8 cellular contexts compared by ENCODE assay signal in genomic region chr20:44643596-44644383, GRCh38. TPM values are rescaled to one million over a fixed set of nuclear protein-coding genes. Genes with fewer than 3 reads are reported as not detected.
A peak's percentile ranks its signal among the peaks of the same experiment; 100 is the strongest.
DNase-seq lines count a peak whose midpoint lies in the region; ATAC-seq lines count a peak whose summit lies in the region.

No MANE protein-coding gene starts in this region.

- H3K27me3 ChIP-seq in NT2/D1 (ENCODE audit: insufficient read depth, insufficient read length): no peaks in the 10 kb centered on the region

- peaks cover 41% of the 10 kb centered on the region for H3K36me3 Mint-ChIP-seq in activated naive CD4-positive, alpha-beta T cell treated with anti-CD3 and anti-CD28 coated beads, Interleukin-2, amount 10 ng/mL, durations not matched to agents 7 days and 5 days

- peaks cover 90% of the 10 kb centered on the region for H3K4me1 Mint-ChIP-seq in activated naive CD4-positive, alpha-beta T cell treated with anti-CD3 and anti-CD28 coated beads, Interleukin-2, amount 10 ng/mL, durations not matched to agents 7 days and 5 days

- H3K4me3 ChIP-seq in NT2/D1 (ENCODE audit: insufficient read length, low read depth): no peak overlapping the region

- peak overlapping the region; percentile 93 for H3K27ac Mint-ChIP-seq in activated naive CD4-positive, alpha-beta T cell treated with anti-CD3 and anti-CD28 coated beads, Interleukin-2, amount 10 ng/mL, durations not matched to agents 7 days and 5 days

- intact Hi-C loops in cardiac septum (cut with DNase I): no loop called here
- intact Hi-C loops in sciatic nerve (cut with DNase I): no loop called here

- H3K27me3 Mint-ChIP-seq in activated naive CD4-positive, alpha-beta T cell treated with anti-CD3 and anti-CD28 coated beads, Interleukin-2, amount 10 ng/mL, durations not matched to agents 7 days and 5 days: no peaks in the 10 kb centered on the region

- CTCF ChIA-PET in activated naive CD4-positive, alpha-beta T cell treated with anti-CD3 and anti-CD28 coated beads, Interleukin-2, amount 10 ng/mL, durations not matched to agents 7 days and 5 days (lab: Charles Lee): interaction anchor here (1.1 to 4.0 kb wide), 5 partner anchors 27 to 89 kb away, joined by 3 to 26 read pairs (median 10); no protein-coding TSS in a partner anchor

- peaks cover 5% of the 10 kb centered on the region; the same call in 1 of the 2 replicates for H3K9me3 ChIP-seq in NT2/D1 (ENCODE audit: insufficient read depth, low read length)

- H3K9ac ChIP-seq in NT2/D1 (ENCODE audit: insufficient read length, low read depth): peak overlapping the region; percentile 24

- peaks cover 37% of the 10 kb centered on the region for H3K4me1 ChIP-seq in NT2/D1 (ENCODE audit: insufficient read depth, insufficient read length)

- DNase-seq in DMS53 (lab: John Stamatoyannopoulos, UW) (peak; percentile 75), NT2/D1 (ENCODE audit: low read depth, low spot score) (peak; percentile 85), cardiac septum (ENCODE audit: low spot score) (peak; percentile 85), sciatic nerve (ENCODE audit: low spot score) (peak; percentile 71), NCI-H1436 (lab: John Stamatoyannopoulos, UW) (no peak), DMS79 (lab: John Stamatoyannopoulos, UW) (no peak)
- DNase-seq in activated naive CD4-positive, alpha-beta T cell treated with anti-CD3 and anti-CD28 coated beads, Interleukin-2, amount 10 ng/mL, durations not matched to agents 7 days and 5 days: peak; percentile 70

- peak overlapping the region; percentile 43 for H3K4me3 Mint-ChIP-seq in activated naive CD4-positive, alpha-beta T cell treated with anti-CD3 and anti-CD28 coated beads, Interleukin-2, amount 10 ng/mL, durations not matched to agents 7 days and 5 days

- peaks cover 3% of the 10 kb centered on the region for H3K9me3 Mint-ChIP-seq in activated naive CD4-positive, alpha-beta T cell treated with anti-CD3 and anti-CD28 coated beads, Interleukin-2, amount 10 ng/mL, durations not matched to agents 7 days and 5 days

- ATAC-seq in sciatic nerve (peak; percentile 32), GM18858 (IDR thresholded peaks at IDR 0.05; ENCODE audit: unreplicated experiment) (no peak)

- H3K36me3 ChIP-seq in NT2/D1 (ENCODE audit: insufficient read depth, insufficient read length, low read length): peaks cover 15% of the 10 kb centered on the region

RNA-seq across cellular contexts. Expression of gene ADA, which starts 7.7 kb away (rescaled TPM):
- total RNA-seq in cardiac septum (4.1 TPM), sciatic nerve (7.7 TPM)

Comparison
In these comparisons a context has a peak if more than half of its experiments do, and no peak if none do; other contexts are left out.
1. DNase-seq: peak in DMS53 (single experiment), NT2/D1 (single experiment), activated naive CD4-positive, alpha-beta T cell treated with anti-CD3 and anti-CD28 coated beads, Interleukin-2, amount 10 ng/mL, durations not matched to agents 7 days and 5 days (single experiment), cardiac septum (single experiment) and sciatic nerve (single experiment); none in NCI-H1436 (single experiment) and DMS79 (single experiment).